20 cellular contexts compared by ENCODE assay signal in the genomic region with DNA sequence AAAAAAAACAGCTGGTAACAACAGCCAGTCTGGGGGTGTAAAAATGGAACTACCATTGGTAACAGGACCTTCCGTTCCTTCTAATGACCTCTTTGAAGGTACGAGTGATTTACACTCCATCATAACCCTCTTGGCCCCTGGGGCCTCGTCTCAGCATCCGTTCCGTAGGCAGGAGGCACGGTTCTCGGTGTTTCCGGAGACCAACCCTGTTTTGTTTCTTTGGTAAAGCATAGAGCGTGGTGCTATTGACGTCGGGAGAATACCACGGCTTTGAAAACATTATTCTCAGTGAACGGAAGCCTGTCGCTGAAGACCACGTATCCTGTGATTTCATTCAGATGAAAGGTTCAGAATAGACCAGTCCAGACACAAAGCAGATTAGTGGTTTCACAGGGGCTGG.
DNase-seq lines count a peak whose midpoint lies in the region; ATAC-seq and TF ChIP-seq lines count a peak whose summit lies in the region.
"Had no signal": no experiment of that assay in that cellular context is flagged by ENCODE, and none has a peak within 500 bp of the region (broad histone marks: within the 10 kb centered on the region; RNA-seq: fewer than 3 reads in every experiment).

No MANE protein-coding gene starts in this region.

- H3K36me3 Mint-ChIP-seq in CD4-positive, alpha-beta T cell (ENCODE audit: low read depth), result no peaks in the 10 kb centered on the region
- H3K36me3 Mint-ChIP-seq in endodermal cell (ENCODE audit: low read depth) (no peaks in the 10 kb centered on the region), nephron progenitor cell (ENCODE audit: low read depth) (peaks cover 13% of the 10 kb centered on the region)
- H3K36me3 Mint-ChIP-seq: CD14-positive monocyte had no signal

- H3K27ac ChIP-seq in BLaER1 treated with 17β-estradiol and CSF1 and Interleukin-3, amounts not matched to agents 10 nM and 100 nM, result peak overlapping the region in 3 of 11 experiments; percentile 23 to 44 (median 30); a peak in 3 of 22 replicates
- H3K27ac ChIP-seq in CD4-positive, alpha-beta T cell (ENCODE audit: low read depth, low read length), result no peak overlapping the region
- peak overlapping the region; percentile 77 for H3K27ac ChIP-seq in endodermal cell (ENCODE audit: low read depth, low read length)
- H3K27ac ChIP-seq in left lung, result no peak overlapping the region

- peak; percentile 82 for ATAC-seq in CD4-positive, alpha-beta T cell (ENCODE audit: poor library complexity)
- ATAC-seq in left lung, result no peak

- 95 to 97% methylated on average over 13 to 15 of the region's 15 CpGs for WGBS in endodermal cell (ENCODE audit: insufficient coverage in 1 of 2, insufficient read length in 1 of 2), 2 experiments

- TF ChIP-seq CTCF in CD4-positive, alpha-beta T cell (IDR thresholded peaks at IDR 0.05), result no peak
- TF ChIP-seq CTCF in endodermal cell (conservative IDR thresholded peaks at IDR 0.05) (no peak), nephron progenitor cell (IDR thresholded peaks at IDR 0.05) (no peak), left lung (IDR thresholded peaks at IDR 0.05) (no peak)

- CTCF ChIA-PET in CD4-positive, alpha-beta T cell (lab: Charles Lee), result no interaction called here

- H3K4me2 ChIP-seq in BLaER1 treated with 17β-estradiol and CSF1 and Interleukin-3, amounts not matched to agents 10 nM and 100 nM, result peak overlapping the region; percentile 12 to 81 (median 68); a peak in 20 of 22 replicates

- H3K4me3 Mint-ChIP-seq in CD4-positive, alpha-beta T cell, result no peak overlapping the region
- H3K4me3 Mint-ChIP-seq in endodermal cell (no peak overlapping the region), nephron progenitor cell (no peak overlapping the region)

- H3K4me1 ChIP-seq in BLaER1 treated with 17β-estradiol and CSF1 and Interleukin-3, amounts not matched to agents 10 nM and 100 nM, result peaks cover 0 to 30% (median 12%) of the 10 kb centered on the region in 10 experiments; a peak in 13 of 20 replicates
- H3K4me1 ChIP-seq in endodermal cell (ENCODE audit: control insufficient read depth, insufficient read depth, low read length) (no peaks in the 10 kb centered on the region), left lung (no peaks in the 10 kb centered on the region)

- H3K4me3 ChIP-seq in BLaER1 treated with 17β-estradiol and CSF1 and Interleukin-3, amounts not matched to agents 10 nM and 100 nM, result peak overlapping the region in 1 of 10 experiments; percentile 35; a peak in 1 of 20 replicates
- H3K4me3 ChIP-seq in endodermal cell (ENCODE audit: low read length), result no peak overlapping the region
- H3K4me3 ChIP-seq in left lung, result no peak overlapping the region

- H3K27me3 ChIP-seq in BLaER1 treated with 17β-estradiol and CSF1 and Interleukin-3, amounts not matched to agents 10 nM and 100 nM, result no peaks in the 10 kb centered on the region
- H3K27me3 ChIP-seq in CD4-positive, alpha-beta T cell (ENCODE audit: control insufficient read depth, insufficient read depth, low read length), result no peaks in the 10 kb centered on the region
- no peaks in the 10 kb centered on the region for H3K27me3 ChIP-seq in endodermal cell (ENCODE audit: control insufficient read depth, insufficient read depth, low read length, poor library complexity, severe bottlenecking)
- H3K27me3 ChIP-seq in left lung, result no peaks in the 10 kb centered on the region

- H3K4me1 Mint-ChIP-seq in CD4-positive, alpha-beta T cell (ENCODE audit: low read depth), result no peaks in the 10 kb centered on the region
- H3K4me1 Mint-ChIP-seq in endodermal cell (no peaks in the 10 kb centered on the region), nephron progenitor cell (peaks cover 29% of the 10 kb centered on the region)
- H3K4me1 Mint-ChIP-seq: CD14-positive monocyte had no signal

- H3K9ac ChIP-seq in BLaER1 treated with 17β-estradiol and CSF1 and Interleukin-3, amounts not matched to agents 10 nM and 100 nM, result peak overlapping the region in 3 of 11 experiments; percentile 27 to 38 (median 28); a peak in 2 of 22 replicates
- no peak overlapping the region for H3K9ac ChIP-seq in endodermal cell (ENCODE audit: extremely low read depth, low read length, poor library complexity, severe bottlenecking)

- H4K20me1 ChIP-seq in BLaER1 treated with 17β-estradiol and CSF1 and Interleukin-3, amounts not matched to agents 10 nM and 100 nM, result no peaks in the 10 kb centered on the region

- DNase-seq in CD4-positive, alpha-beta T cell, result no peak
- DNase-seq in endodermal cell (no peak), nephron progenitor cell (peak; percentile 33), GM19240 (ENCODE audit: insufficient read length, low spot score) (no peak), SIG-M5 treated with dmso at 0.1 percent for 504 hours (lab: John Stamatoyannopoulos, UW; ENCODE audit: unreplicated experiment) (no peak), left lung (no peak)
- no peak for DNase-seq in stimulated activated CD4-positive, alpha-beta T cell treated with anti-CD3 and anti-CD28 coated beads, Interleukin-15, amount 100 ng/mL, for 24 hours
- DNase-seq: GOT3, HCEC 1CT, KBM-7, MV-4-11, NCI-H1105, NCI-H1436 treated with DMSO at 0.1 percent for 48 hours, NCI-H1930, NCI-H2107, NCI-H524, NCI-H748 treated with DMSO at 0.1 percent for 48 hours, SIG-M5 had no signal

- H3K9me3 Mint-ChIP-seq in CD4-positive, alpha-beta T cell, result peaks cover 3% of the 10 kb centered on the region
- H3K9me3 Mint-ChIP-seq in endodermal cell (no peaks in the 10 kb centered on the region), nephron progenitor cell (peaks cover 38% of the 10 kb centered on the region)

- H3K27me3 Mint-ChIP-seq in CD4-positive, alpha-beta T cell, result no peaks in the 10 kb centered on the region
- H3K27me3 Mint-ChIP-seq in endodermal cell (ENCODE audit: insufficient read depth), result no peaks in the 10 kb centered on the region
- no peaks in the 10 kb centered on the region for H3K27me3 Mint-ChIP-seq in nephron progenitor cell (ENCODE audit: low read depth, poor library complexity)

- peak overlapping the region; percentile 59 for H3K27ac Mint-ChIP-seq in CD4-positive, alpha-beta T cell
- no peak overlapping the region for H3K27ac Mint-ChIP-seq in endodermal cell
- H3K27ac Mint-ChIP-seq in nephron progenitor cell, result peak overlapping the region; percentile 98
- H3K27ac Mint-ChIP-seq: CD14-positive monocyte had no signal

- POLR2A ChIA-PET in CD4-positive, alpha-beta T cell (lab: Charles Lee), result no interaction called here

- intact Hi-C loops in CD4-positive, alpha-beta T cell (cut with DNase I, micrococcal nuclease), result no loop called here
- intact Hi-C loops in left lung (cut with DNase I), result no loop called here

- H3K36me3 ChIP-seq in BLaER1 treated with 17β-estradiol and CSF1 and Interleukin-3, amounts not matched to agents 10 nM and 100 nM, result 0 out of 22 replicates have a peak, but pooled peaks cover 0 to 4% (median 0%) of the 10 kb centered on the region in 11 experiments
- H3K36me3 ChIP-seq in endodermal cell (ENCODE audit: control insufficient read depth, insufficient read depth, low read length), result no peaks in the 10 kb centered on the region
- no peaks in the 10 kb centered on the region for H3K36me3 ChIP-seq in left lung

- peaks cover 14 to 27% (median 22%) of the 10 kb centered on the region in 11 experiments for H3K9me3 ChIP-seq in BLaER1 treated with 17β-estradiol and CSF1 and Interleukin-3, amounts not matched to agents 10 nM and 100 nM (replicated peaks in 1 of 11)
- H3K9me3 ChIP-seq in CD4-positive, alpha-beta T cell (ENCODE audit: control insufficient read depth, low read length), result no peaks in the 10 kb centered on the region
- H3K9me3 ChIP-seq in endodermal cell (ENCODE audit: control insufficient read depth, low read length) (no peaks in the 10 kb centered on the region), left lung (peaks cover 0 to 2% of the 10 kb centered on the region in 2 donors)
